Comparison of ENCODE assay signal across 24 cellular contexts in genomic region chr7:25924061-25924460, GRCh38.
"Had no signal": no experiment of that assay in that cellular context is flagged by ENCODE, and none has a peak within 500 bp of the region (broad histone marks: within the 10 kb centered on the region; RNA-seq: fewer than 3 reads in every experiment).

No MANE protein-coding gene starts in this region.

- H3K36me3 ChIP-seq: stomach, suprapubic skin, thoracic aorta, thyroid gland, tibial artery, tibial nerve, transverse colon, upper lobe of left lung, upper lobe of right lung, uterus, vagina had no signal

- H3K4me1 ChIP-seq: stomach, testis, thyroid gland, tibial artery, tibial nerve, transverse colon, upper lobe of left lung, upper lobe of right lung, uterus, vagina had no signal

- DNase-seq: stimulated activated CD4-positive, alpha-beta T cell treated with anti-CD3 and anti-CD28 coated beads, Interleukin-2, amount 100 ng/mL, for 48 hours; stimulated activated CD4-positive, alpha-beta T cell treated with anti-CD3 and anti-CD28 coated beads, Interleukin-4, amount 100 ng/mL, for 1 hour; stimulated activated CD4-positive, alpha-beta T cell treated with anti-CD3 and anti-CD28 coated beads, Interleukin-4, amount 100 ng/mL, for 24 hours; stimulated activated CD4-positive, alpha-beta T cell treated with anti-CD3 and anti-CD28 coated beads, Interleukin-4, amount 100 ng/mL, for 4 hours; stimulated activated CD8-positive, alpha-beta memory T cell treated with anti-CD3 and anti-CD28 coated beads, Interleukin-4, amount 100 ng/mL, for 48 hours; stimulated activated naive B cell treated with anti-CD40 and anti-IgM and Interleukin-4, amounts not matched to agents 10 μg/mL and 1 μg/mL and 100 μg/mL, for 72 hours; stimulated activated naive CD4-positive, alpha-beta T cell; stimulated activated naive CD4-positive, alpha-beta T cell treated with Interleukin-2 at 50 U/mL for 16 hours; stimulated activated naive CD8-positive, alpha-beta T cell treated with anti-CD3 and anti-CD28 coated beads, Interleukin-15, amount 100 ng/mL, for 72 hours; stimulated activated naive CD8-positive, alpha-beta T cell treated with anti-CD3 and anti-CD28 coated beads, Interleukin-15, Interleukin-2, amounts not matched to agents 100 U/mL and 50 U/mL, for 24 hours; stomach; substantia nigra; testis; thyroid gland; tibial artery; transverse colon; trophoblast cell; upper lobe of left lung; upper lobe of right lung; uterus had no signal

- H3K27ac ChIP-seq: stomach, suprapubic skin, testis, thoracic aorta, thyroid gland, tibial artery, tibial nerve, transverse colon, upper lobe of left lung, upper lobe of right lung, uterus, vagina had no signal

- H3K4me3 ChIP-seq: stomach, suprapubic skin, testis, thoracic aorta, thyroid gland, tibial artery, tibial nerve, transverse colon, upper lobe of left lung, upper lobe of right lung, uterus, vagina had no signal

- H3K27me3 ChIP-seq: stomach, suprapubic skin, testis, thyroid gland, tibial nerve, transverse colon, upper lobe of left lung, upper lobe of right lung, uterus, vagina had no signal

- H3K9me3 ChIP-seq: suprapubic skin, testis, thoracic aorta, thyroid gland, tibial artery, transverse colon, upper lobe of right lung, uterus, vagina had no signal
